In the genomic region with DNA sequence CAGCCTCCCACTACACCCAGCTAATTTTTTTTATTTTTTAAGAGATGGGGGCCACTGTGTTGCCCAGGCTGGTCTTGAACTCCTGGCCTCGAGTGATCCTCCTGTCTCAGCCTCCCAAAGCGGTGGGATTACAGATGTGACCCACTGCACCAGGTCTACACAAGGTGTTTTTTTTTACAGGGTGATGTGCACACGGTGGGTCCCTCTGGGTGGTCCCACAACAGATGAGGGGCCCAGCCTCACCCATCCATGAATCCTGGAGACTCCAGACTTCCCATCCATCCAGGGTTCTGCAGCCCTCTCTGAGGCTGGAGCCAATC, we compare ENCODE assay signal across 8 cellular contexts. TPM values are rescaled to one million over a fixed set of nuclear protein-coding genes. Genes with fewer than 3 reads are reported as not detected.
A peak's percentile ranks its signal among the peaks of the same experiment; 100 is the strongest.
DNase-seq lines count a peak whose midpoint lies in the region; ATAC-seq lines count a peak whose summit lies in the region.

No MANE protein-coding gene starts in this region.

- H3K79me2 ChIP-seq in ACC112 (ENCODE audit: control insufficient read depth, insufficient read depth, low read length, unreplicated experiment) = peaks cover 14% of the 10 kb centered on the region

- 63% methylated on average over 3 of the region's 3 CpGs for WGBS in HUES64

- peaks cover 49% of the 10 kb centered on the region for H3K4me1 Mint-ChIP-seq in central memory CD8-positive, alpha-beta T cell
- peaks cover 51 to 63% (median 61%) of the 10 kb centered on the region in 3 donors for H3K4me1 Mint-ChIP-seq in naive B cell

- no peaks in the 10 kb centered on the region for H3K9me3 ChIP-seq in HUES64 (ENCODE audit: insufficient read depth, low read depth, low read length)

- H3K4me3 ChIP-seq in ACC112 (ENCODE audit: low read depth, low read length) (peak overlapping the region; percentile 72), HUES64 (ENCODE audit: low read length) (peak overlapping the region; percentile 46)

- no peak for ATAC-seq in central memory CD8-positive, alpha-beta T cell (replicated peaks; ENCODE audit: extremely low read depth, poor library complexity, severe bottlenecking)
- ATAC-seq in naive B cell (ENCODE audit: low read depth in 2 of 2) = no peak

- peak overlapping the region; percentile 99 for H3K27ac Mint-ChIP-seq in central memory CD8-positive, alpha-beta T cell (ENCODE audit: low read depth)
- H3K27ac Mint-ChIP-seq in naive B cell = peak overlapping the region; percentile 99 to 100 (median 99)

- peaks cover 10% of the 10 kb centered on the region for H3K36me3 ChIP-seq in ACC112 (ENCODE audit: insufficient read depth, low read length)
- H3K36me3 ChIP-seq in HUES64 (ENCODE audit: insufficient read depth, low read length) = no peaks in the 10 kb centered on the region

- H3K4me1 ChIP-seq in ACC112 (ENCODE audit: control insufficient read depth, insufficient read depth, low read length, unreplicated experiment) (peaks cover 5% of the 10 kb centered on the region), HUES64 (ENCODE audit: insufficient read depth, low read length) (no peaks in the 10 kb centered on the region)

- H3K27ac ChIP-seq in ACC112 (ENCODE audit: low read depth, low read length) = peak overlapping the region; percentile 65
- H3K27ac ChIP-seq in HUES64 (ENCODE audit: low read depth, low read length) = no peak overlapping the region

- H3K4me3 Mint-ChIP-seq in central memory CD8-positive, alpha-beta T cell = peak overlapping the region; percentile 78
- peak overlapping the region; percentile 82 to 93 (median 89) for H3K4me3 Mint-ChIP-seq in naive B cell

- H3K36me3 Mint-ChIP-seq in central memory CD8-positive, alpha-beta T cell (ENCODE audit: insufficient read depth) = peaks cover 53% of the 10 kb centered on the region
- H3K36me3 Mint-ChIP-seq in naive B cell = peaks cover 22 to 26% of the 10 kb centered on the region in 2 donors

- no peak for DNase-seq in central memory CD8-positive, alpha-beta T cell (ENCODE audit: low spot score in 2 of 2)
- DNase-seq in naive B cell = no peak
- DNase-seq in HCEC 1CT = no peak
- no peak for DNase-seq in NCI-H446 treated with DMSO at 0.1 percent for 48 hours (lab: John Stamatoyannopoulos, UW)
- no peak for DNase-seq in NCI-H345 (lab: John Stamatoyannopoulos, UW)
- no peak for DNase-seq in DMS153 treated with DMSO at 0.1 percent for 48 hours (lab: John Stamatoyannopoulos, UW; ENCODE audit: unreplicated experiment)

- H2AFZ ChIP-seq in ACC112 (ENCODE audit: low read length, unreplicated experiment) = no peak overlapping the region

- no peaks in the 10 kb centered on the region for H3K9me3 Mint-ChIP-seq in central memory CD8-positive, alpha-beta T cell
- peaks cover 0 to 6% (median 0%) of the 10 kb centered on the region in 7 donors for H3K9me3 Mint-ChIP-seq in naive B cell

- peaks cover 10% of the 10 kb centered on the region for H3K27me3 Mint-ChIP-seq in central memory CD8-positive, alpha-beta T cell
- no peaks in the 10 kb centered on the region for H3K27me3 Mint-ChIP-seq in naive B cell

- 0 out of 2 replicates have a peak overlapping the region, but pooled peaks have one; percentile 20 for H3K9ac ChIP-seq in HUES64 (ENCODE audit: low read depth, low read length)

- H3K27me3 ChIP-seq in ACC112 (ENCODE audit: insufficient read depth, low read length) (no peaks in the 10 kb centered on the region), HUES64 (ENCODE audit: insufficient read depth, low read length) (peaks cover 75% of the 10 kb centered on the region)

RNA-seq across cellular contexts. Expression of gene KLF2, which starts 0.6 kb away (rescaled TPM):
- 0.10 TPM for polyA plus RNA-seq in HUES64 (2013, experiment 1 of 2)
- 0.19 TPM for polyA plus RNA-seq in HUES64 (2013, experiment 2 of 2)
- polyA plus RNA-seq in naive B cell (ENCODE audit: low read depth in 6 of 6) = 100 to 1,000 TPM; 145 to 413 (median 248) TPM
